22 cellular contexts compared by ENCODE assay signal in the genomic region with DNA sequence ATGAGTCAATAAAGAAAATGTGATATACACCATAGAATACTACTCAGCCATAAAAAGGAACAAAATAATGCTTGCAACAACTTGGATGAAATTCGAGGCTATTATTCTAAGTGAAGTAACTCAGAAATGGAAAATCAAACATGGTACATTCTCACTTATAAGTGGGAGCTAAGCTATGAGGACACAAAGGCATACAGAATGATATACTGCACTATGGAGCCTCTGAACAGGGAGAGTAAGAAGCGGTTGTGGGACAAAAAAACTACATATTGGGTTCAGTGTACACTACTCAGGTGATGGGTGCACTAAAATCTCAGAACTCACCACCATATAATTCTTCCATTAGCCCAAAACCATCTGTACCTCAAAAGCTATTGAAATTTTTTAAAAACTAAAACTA.
"Had no signal": no experiment of that assay in that cellular context is flagged by ENCODE, and none has a peak within 500 bp of the region (broad histone marks: within the 10 kb centered on the region; RNA-seq: fewer than 3 reads in every experiment).

No MANE protein-coding gene starts in this region.

- H3K4me1 ChIP-seq: psoas muscle had no signal

- H3K27ac Mint-ChIP-seq: immature natural killer cell, nephron progenitor cell had no signal

- H3K27ac ChIP-seq: coronary artery, ovary, psoas muscle, stomach, thyroid gland had no signal

- DNase-seq: effector CD4-positive, alpha-beta T cell; hypothalamus; immature natural killer cell; midbrain; naive thymus-derived CD8-positive, alpha-beta T cell; nephron progenitor cell; nucleus accumbens; ovary; posterior cingulate gyrus; psoas muscle; right cardiac atrium; stimulated activated CD4-positive, alpha-beta T cell treated with anti-CD3 and anti-CD28 coated beads, Interleukin-15, amount 100 ng/mL, for 24 hours; stimulated activated CD4-positive, alpha-beta T cell treated with anti-CD3 and anti-CD28 coated beads, Interleukin-2, amount 100 ng/mL, for 48 hours; stimulated activated naive CD4-positive, alpha-beta T cell treated with Interleukin-2 at 50 U/mL for 16 hours; stomach; thyroid gland had no signal

- H3K4me3 Mint-ChIP-seq: immature natural killer cell, nephron progenitor cell had no signal

- H3K9me3 Mint-ChIP-seq: immature natural killer cell had no signal

- H3K36me3 ChIP-seq: ovary, stomach, thyroid gland had no signal

- ATAC-seq: left lobe of liver, psoas muscle, right cardiac atrium had no signal

- H3K36me3 Mint-ChIP-seq: immature natural killer cell had no signal

- H3K9me3 ChIP-seq: ovary, psoas muscle, stomach, thyroid gland had no signal

- H3K27me3 ChIP-seq: ovary, stomach, thyroid gland had no signal

- H3K4me3 ChIP-seq: coronary artery, lung, ovary, psoas muscle, skin epidermis, stomach, thyroid gland had no signal

- FAIRE-seq: frontal cortex, keratinocyte had no signal

- H3K4me1 Mint-ChIP-seq: immature natural killer cell had no signal
